1 cellular context compared by ENCODE assay signal in the genomic region with DNA sequence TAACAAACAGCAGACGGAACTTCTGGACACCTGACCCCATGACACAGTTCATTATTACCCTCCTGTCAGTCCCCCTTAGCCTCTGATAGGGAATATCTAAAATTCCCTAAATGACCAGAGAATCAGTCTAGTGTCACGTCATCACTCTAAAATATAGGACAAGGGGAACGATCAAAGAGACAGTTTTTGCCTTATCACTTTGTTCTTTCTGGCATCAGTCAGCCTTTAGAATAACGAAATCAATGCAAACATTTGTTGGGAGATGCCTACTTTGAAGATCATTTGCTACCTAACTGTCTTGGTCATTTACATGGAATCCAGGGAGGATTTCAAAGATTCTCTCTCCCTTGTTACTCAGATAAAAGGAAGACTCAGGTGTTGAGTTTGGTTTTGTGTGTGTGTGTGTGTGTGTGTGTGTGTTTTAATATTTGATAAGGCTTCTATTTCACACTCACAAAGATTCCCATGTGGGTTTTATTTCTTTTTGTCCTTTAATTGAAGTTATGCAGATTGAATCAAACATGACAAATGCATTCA.
TF ChIP-seq lines count a peak whose summit lies in the region.

No MANE protein-coding gene starts in this region.

TF ChIP-seq in HepG2, 621 proteins besides CTCF, POLR2A, EP300 and RAD21 (continued from another document):
- TF ChIP-seq, protein P1, sequence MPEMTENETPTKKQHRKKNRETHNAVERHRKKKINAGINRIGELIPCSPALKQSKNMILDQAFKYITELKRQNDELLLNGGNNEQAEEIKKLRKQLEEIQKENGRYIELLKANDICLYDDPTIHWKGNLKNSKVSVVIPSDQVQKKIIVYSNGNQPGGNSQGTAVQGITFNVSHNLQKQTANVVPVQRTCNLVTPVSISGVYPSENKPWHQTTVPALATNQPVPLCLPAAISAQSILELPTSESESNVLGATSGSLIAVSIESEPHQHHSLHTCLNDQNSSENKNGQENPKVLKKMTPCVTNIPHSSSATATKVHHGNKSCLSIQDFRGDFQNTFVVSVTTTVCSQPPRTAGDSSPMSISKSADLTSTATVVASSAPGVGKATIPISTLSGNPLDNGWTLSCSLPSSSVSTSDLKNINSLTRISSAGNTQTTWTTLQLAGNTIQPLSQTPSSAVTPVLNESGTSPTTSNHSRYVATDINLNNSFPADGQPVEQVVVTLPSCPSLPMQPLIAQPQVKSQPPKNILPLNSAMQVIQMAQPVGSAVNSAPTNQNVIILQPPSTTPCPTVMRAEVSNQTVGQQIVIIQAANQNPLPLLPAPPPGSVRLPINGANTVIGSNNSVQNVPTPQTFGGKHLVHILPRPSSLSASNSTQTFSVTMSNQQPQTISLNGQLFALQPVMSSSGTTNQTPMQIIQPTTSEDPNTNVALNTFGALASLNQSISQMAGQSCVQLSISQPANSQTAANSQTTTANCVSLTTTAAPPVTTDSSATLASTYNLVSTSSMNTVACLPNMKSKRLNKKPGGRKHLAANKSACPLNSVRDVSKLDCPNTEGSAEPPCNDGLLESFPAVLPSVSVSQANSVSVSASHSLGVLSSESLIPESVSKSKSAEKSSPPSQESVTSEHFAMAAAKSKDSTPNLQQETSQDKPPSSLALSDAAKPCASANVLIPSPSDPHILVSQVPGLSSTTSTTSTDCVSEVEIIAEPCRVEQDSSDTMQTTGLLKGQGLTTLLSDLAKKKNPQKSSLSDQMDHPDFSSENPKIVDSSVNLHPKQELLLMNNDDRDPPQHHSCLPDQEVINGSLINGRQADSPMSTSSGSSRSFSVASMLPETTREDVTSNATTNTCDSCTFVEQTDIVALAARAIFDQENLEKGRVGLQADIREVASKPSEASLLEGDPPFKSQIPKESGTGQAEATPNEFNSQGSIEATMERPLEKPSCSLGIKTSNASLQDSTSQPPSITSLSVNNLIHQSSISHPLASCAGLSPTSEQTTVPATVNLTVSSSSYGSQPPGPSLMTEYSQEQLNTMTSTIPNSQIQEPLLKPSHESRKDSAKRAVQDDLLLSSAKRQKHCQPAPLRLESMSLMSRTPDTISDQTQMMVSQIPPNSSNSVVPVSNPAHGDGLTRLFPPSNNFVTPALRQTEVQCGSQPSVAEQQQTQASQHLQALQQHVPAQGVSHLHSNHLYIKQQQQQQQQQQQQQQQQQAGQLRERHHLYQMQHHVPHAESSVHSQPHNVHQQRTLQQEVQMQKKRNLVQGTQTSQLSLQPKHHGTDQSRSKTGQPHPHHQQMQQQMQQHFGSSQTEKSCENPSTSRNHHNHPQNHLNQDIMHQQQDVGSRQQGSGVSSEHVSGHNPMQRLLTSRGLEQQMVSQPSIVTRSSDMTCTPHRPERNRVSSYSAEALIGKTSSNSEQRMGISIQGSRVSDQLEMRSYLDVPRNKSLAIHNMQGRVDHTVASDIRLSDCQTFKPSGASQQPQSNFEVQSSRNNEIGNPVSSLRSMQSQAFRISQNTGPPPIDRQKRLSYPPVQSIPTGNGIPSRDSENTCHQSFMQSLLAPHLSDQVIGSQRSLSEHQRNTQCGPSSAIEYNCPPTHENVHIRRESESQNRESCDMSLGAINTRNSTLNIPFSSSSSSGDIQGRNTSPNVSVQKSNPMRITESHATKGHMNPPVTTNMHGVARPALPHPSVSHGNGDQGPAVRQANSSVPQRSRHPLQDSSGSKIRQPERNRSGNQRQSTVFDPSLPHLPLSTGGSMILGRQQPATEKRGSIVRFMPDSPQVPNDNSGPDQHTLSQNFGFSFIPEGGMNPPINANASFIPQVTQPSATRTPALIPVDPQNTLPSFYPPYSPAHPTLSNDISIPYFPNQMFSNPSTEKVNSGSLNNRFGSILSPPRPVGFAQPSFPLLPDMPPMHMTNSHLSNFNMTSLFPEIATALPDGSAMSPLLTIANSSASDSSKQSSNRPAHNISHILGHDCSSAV (CRISPR knock-in tag; IDR thresholded peaks at IDR 0.05; ENCODE audit: borderline replicate concordance), result no peak
- TF ChIP-seq ERF (CRISPR knock-in tag; IDR thresholded peaks at IDR 0.05), result peak; percentile 31; the same call in 1 of the 2 replicates
- peak; percentile 91 for TF ChIP-seq NFIC (IDR thresholded peaks at IDR 0.05; ENCODE audit: low read length)
- TF ChIP-seq, protein P2, sequence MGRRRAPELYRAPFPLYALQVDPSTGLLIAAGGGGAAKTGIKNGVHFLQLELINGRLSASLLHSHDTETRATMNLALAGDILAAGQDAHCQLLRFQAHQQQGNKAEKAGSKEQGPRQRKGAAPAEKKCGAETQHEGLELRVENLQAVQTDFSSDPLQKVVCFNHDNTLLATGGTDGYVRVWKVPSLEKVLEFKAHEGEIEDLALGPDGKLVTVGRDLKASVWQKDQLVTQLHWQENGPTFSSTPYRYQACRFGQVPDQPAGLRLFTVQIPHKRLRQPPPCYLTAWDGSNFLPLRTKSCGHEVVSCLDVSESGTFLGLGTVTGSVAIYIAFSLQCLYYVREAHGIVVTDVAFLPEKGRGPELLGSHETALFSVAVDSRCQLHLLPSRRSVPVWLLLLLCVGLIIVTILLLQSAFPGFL (CRISPR knock-in tag; IDR thresholded peaks at IDR 0.05), result no peak
- TF ChIP-seq, protein P3, sequence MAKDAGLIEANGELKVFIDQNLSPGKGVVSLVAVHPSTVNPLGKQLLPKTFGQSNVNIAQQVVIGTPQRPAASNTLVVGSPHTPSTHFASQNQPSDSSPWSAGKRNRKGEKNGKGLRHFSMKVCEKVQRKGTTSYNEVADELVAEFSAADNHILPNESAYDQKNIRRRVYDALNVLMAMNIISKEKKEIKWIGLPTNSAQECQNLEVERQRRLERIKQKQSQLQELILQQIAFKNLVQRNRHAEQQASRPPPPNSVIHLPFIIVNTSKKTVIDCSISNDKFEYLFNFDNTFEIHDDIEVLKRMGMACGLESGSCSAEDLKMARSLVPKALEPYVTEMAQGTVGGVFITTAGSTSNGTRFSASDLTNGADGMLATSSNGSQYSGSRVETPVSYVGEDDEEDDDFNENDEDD (CRISPR knock-in tag; IDR thresholded peaks at IDR 0.05; ENCODE audit: borderline replicate concordance), result 0 out of 2 replicates have a peak, but pooled peaks have one; percentile 12
- TF ChIP-seq SMC3 (IDR thresholded peaks at IDR 0.05; ENCODE audit: low read length), result no peak
- TF ChIP-seq KDM5A (IDR thresholded peaks at IDR 0.05; ENCODE audit: borderline replicate concordance, low read length), result no peak; the same call in 1 of the 2 replicates
- TF ChIP-seq, protein P4, sequence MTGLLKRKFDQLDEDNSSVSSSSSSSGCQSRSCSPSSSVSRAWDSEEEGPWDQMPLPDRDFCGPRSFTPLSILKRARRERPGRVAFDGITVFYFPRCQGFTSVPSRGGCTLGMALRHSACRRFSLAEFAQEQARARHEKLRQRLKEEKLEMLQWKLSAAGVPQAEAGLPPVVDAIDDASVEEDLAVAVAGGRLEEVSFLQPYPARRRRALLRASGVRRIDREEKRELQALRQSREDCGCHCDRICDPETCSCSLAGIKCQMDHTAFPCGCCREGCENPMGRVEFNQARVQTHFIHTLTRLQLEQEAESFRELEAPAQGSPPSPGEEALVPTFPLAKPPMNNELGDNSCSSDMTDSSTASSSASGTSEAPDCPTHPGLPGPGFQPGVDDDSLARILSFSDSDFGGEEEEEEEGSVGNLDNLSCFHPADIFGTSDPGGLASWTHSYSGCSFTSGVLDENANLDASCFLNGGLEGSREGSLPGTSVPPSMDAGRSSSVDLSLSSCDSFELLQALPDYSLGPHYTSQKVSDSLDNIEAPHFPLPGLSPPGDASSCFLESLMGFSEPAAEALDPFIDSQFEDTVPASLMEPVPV (CRISPR knock-in tag; IDR thresholded peaks at IDR 0.05), result no peak
- TF ChIP-seq ATRX (CRISPR knock-in tag; IDR thresholded peaks at IDR 0.05; ENCODE audit: borderline replicate concordance), result no peak
- no peak for TF ChIP-seq CCAR2 (optimal IDR thresholded peaks at IDR 0.05; ENCODE audit: low read depth, low read length)
- peak; percentile 85 for TF ChIP-seq HMG20A (CRISPR knock-in tag; IDR thresholded peaks at IDR 0.05; ENCODE audit: borderline replicate concordance)
- peak; percentile 76 for TF ChIP-seq HDAC2 (CRISPR knock-in tag; IDR thresholded peaks at IDR 0.05)
- peak; percentile 98 for TF ChIP-seq PPARG (CRISPR knock-in tag; conservative IDR thresholded peaks at IDR 0.05)
- TF ChIP-seq, protein P5, sequence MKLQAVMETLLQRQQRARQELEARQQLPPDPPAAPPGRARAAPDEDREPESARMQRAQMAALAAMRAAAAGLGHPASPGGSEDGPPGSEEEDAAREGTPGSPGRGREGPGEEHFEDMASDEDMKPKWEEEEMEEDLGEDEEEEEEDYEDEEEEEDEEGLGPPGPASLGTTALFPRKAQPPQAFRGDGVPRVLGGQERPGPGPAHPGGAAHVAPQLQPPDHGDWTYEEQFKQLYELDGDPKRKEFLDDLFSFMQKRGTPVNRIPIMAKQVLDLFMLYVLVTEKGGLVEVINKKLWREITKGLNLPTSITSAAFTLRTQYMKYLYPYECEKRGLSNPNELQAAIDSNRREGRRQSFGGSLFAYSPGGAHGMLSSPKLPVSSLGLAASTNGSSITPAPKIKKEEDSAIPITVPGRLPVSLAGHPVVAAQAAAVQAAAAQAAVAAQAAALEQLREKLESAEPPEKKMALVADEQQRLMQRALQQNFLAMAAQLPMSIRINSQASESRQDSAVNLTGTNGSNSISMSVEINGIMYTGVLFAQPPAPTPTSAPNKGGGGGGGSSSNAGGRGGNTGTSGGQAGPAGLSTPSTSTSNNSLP (IDR thresholded peaks at IDR 0.05; ENCODE audit: low read depth, low read length), result peak; percentile 87
- 0 out of 2 replicates have a peak, but pooled peaks have one; percentile 20 for TF ChIP-seq IRF2 (CRISPR knock-in tag; IDR thresholded peaks at IDR 0.05)
- 0 out of 2 replicates have a peak, but pooled peaks have one; percentile 19 for TF ChIP-seq PHF8 (CRISPR knock-in tag; IDR thresholded peaks at IDR 0.05)
- peak; percentile 93 for TF ChIP-seq SOX5 (CRISPR knock-in tag; IDR thresholded peaks at IDR 0.05; ENCODE audit: borderline replicate concordance)
- TF ChIP-seq, protein P6, sequence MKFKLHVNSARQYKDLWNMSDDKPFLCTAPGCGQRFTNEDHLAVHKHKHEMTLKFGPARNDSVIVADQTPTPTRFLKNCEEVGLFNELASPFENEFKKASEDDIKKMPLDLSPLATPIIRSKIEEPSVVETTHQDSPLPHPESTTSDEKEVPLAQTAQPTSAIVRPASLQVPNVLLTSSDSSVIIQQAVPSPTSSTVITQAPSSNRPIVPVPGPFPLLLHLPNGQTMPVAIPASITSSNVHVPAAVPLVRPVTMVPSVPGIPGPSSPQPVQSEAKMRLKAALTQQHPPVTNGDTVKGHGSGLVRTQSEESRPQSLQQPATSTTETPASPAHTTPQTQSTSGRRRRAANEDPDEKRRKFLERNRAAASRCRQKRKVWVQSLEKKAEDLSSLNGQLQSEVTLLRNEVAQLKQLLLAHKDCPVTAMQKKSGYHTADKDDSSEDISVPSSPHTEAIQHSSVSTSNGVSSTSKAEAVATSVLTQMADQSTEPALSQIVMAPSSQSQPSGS (CRISPR knock-in tag; IDR thresholded peaks at IDR 0.05), result peak; percentile 59; the same call in 1 of the 2 replicates
- 0 out of 2 replicates have a peak, but pooled peaks have one; percentile 67 for TF ChIP-seq ELF3 (CRISPR knock-in tag; IDR thresholded peaks at IDR 0.05)
- peak; percentile 100 for TF ChIP-seq TCF7 (IDR thresholded peaks at IDR 0.05; ENCODE audit: low read depth)
- peak; percentile 89 for TF ChIP-seq MBD4 (IDR thresholded peaks at IDR 0.05; ENCODE audit: borderline replicate concordance, low read length)
